27 cellular contexts compared by ENCODE assay signal in genomic region chr5:13606051-13606450, GRCh38.
DNase-seq lines count a peak whose midpoint lies in the region; ATAC-seq, FAIRE-seq and TF ChIP-seq lines count a peak whose summit lies in the region.
"Had no signal": no experiment of that assay in that cellular context is flagged by ENCODE, and none has a peak within 500 bp of the region (broad histone marks: within the 10 kb centered on the region; RNA-seq: fewer than 3 reads in every experiment).

No MANE protein-coding gene starts in this region.

- H4K91ac ChIP-seq in IMR-90 (ENCODE audit: insufficient read depth, low read depth, low read length): no peak overlapping the region

- no peak overlapping the region for H2BK20ac ChIP-seq in IMR-90 (ENCODE audit: low read depth, low read length)

- dilution Hi-C loops in IMR-90 (cut with HindIII; ENCODE audit: low sequenced_read_pairs, unreplicated experiment): no loop called here
- dilution Hi-C loops in keratinocyte (cut with MboI; ENCODE audit: extremely low pct_ligation_motif_present, low sequenced_read_pairs): no loop called here

- H2AK9ac ChIP-seq in IMR-90 (replicated peaks; ENCODE audit: low read depth, low read length, poor library complexity): no peak overlapping the region

- H3K27me3 ChIP-seq in IMR-90 (ENCODE audit: control insufficient read depth, insufficient read depth, low read length): peaks cover 2% of the 10 kb centered on the region; the same call in 1 of the 2 replicates
- no peaks in the 10 kb centered on the region for H3K27me3 ChIP-seq in RWPE2 (ENCODE audit: insufficient read depth, poor library complexity, severe bottlenecking)
- no peaks in the 10 kb centered on the region for H3K27me3 ChIP-seq in keratinocyte (ENCODE audit: control insufficient read depth, extremely low read depth, insufficient read depth, low read length)
- no peaks in the 10 kb centered on the region for H3K27me3 ChIP-seq in esophagus squamous epithelium
- H3K27me3 ChIP-seq: MG63, uterus had no signal

- H4K8ac ChIP-seq in IMR-90 (ENCODE audit: low read depth in 2 of 2, low read length in 2 of 2): no peak overlapping the region

- no peak overlapping the region for H3K4ac ChIP-seq in IMR-90 (ENCODE audit: low read depth, low read length)

- H3K36me3 ChIP-seq in IMR-90 (ENCODE audit: control insufficient read depth, insufficient read depth, low read length) (no peaks in the 10 kb centered on the region), RWPE2 (ENCODE audit: low read depth) (no peaks in the 10 kb centered on the region), keratinocyte (ENCODE audit: control insufficient read depth in 2 of 2, extremely low read depth in 1 of 2, insufficient read depth in 2 of 2, low read length in 2 of 2) (no peaks in the 10 kb centered on the region), esophagus squamous epithelium (no peaks in the 10 kb centered on the region)
- H3K36me3 ChIP-seq: MG63, uterus had no signal

- TF ChIP-seq CTCF in IMR-90 (conservative IDR thresholded peaks at IDR 0.05; ENCODE audit: low read depth, low read length) (no peak), RWPE2 (IDR thresholded peaks at IDR 0.05; ENCODE audit: poor library complexity, severe bottlenecking) (no peak), keratinocyte (optimal IDR thresholded peaks at IDR 0.05 in 1 of 3, IDR thresholded peaks at IDR 0.05 in 1 of 3, conservative IDR thresholded peaks at IDR 0.05 in 1 of 3; ENCODE audit: extremely low read depth in 1 of 3, insufficient read depth in 2 of 3, low read length in 3 of 3) (no peak), esophagus squamous epithelium (IDR thresholded peaks at IDR 0.05) (no peak)

- H3K4me2 ChIP-seq in IMR-90 (ENCODE audit: low read depth, low read length) (no peak overlapping the region), keratinocyte (ENCODE audit: control insufficient read depth, extremely low read depth, insufficient read depth, low read depth, low read length) (no peak overlapping the region)
- H3K4me2 ChIP-seq: smooth muscle cell had no signal

- intact Hi-C loops in IMR-90 (cut with micrococcal nuclease): no loop called here
- intact Hi-C loops in esophagus squamous epithelium (cut with DNase I): no loop called here

- no peak for TF ChIP-seq POLR2A in IMR-90 (IDR thresholded peaks at IDR 0.05; ENCODE audit: low read depth, low read length)
- TF ChIP-seq POLR2A in esophagus squamous epithelium (IDR thresholded peaks at IDR 0.05): no peak

- no TSS peak for BruUV-seq in IMR-90 (replicated peaks; lab: Mats Ljungman, UMichigan)

- H3K14ac ChIP-seq in IMR-90 (replicated peaks; ENCODE audit: low read depth, low read length): no peak overlapping the region

- H3K4me1 ChIP-seq in IMR-90 (ENCODE audit: control insufficient read depth, insufficient read depth, low read length) (peaks cover 2% of the 10 kb centered on the region; the same call in 1 of the 2 replicates), RWPE2 (ENCODE audit: insufficient read depth, poor library complexity, severe bottlenecking) (peaks cover 10% of the 10 kb centered on the region), keratinocyte (ENCODE audit: control insufficient read depth, extremely low read depth, insufficient read depth, low read length) (peaks cover 23% of the 10 kb centered on the region), esophagus squamous epithelium (no peaks in the 10 kb centered on the region)
- H3K4me1 ChIP-seq: uterus had no signal

- no peak overlapping the region for H2AK5ac ChIP-seq in IMR-90 (ENCODE audit: low read depth, low read length)

- peak; percentile 67 for FAIRE-seq in keratinocyte (lab: Jason Lieb, UNC)
- FAIRE-seq: endothelial cell of umbilical vein had no signal

- H2BK15ac ChIP-seq in IMR-90 (ENCODE audit: low read depth, low read length): no peak overlapping the region

- H3K79me2 ChIP-seq in keratinocyte (ENCODE audit: control insufficient read depth, insufficient read depth, low read length): no peaks in the 10 kb centered on the region

- POLR2A ChIA-PET in IMR-90 (lab: Charles Lee; ENCODE audit: unreplicated experiment): no interaction called here

- no peaks in the 10 kb centered on the region for H3K9me3 ChIP-seq in IMR-90 (ENCODE audit: control insufficient read depth, insufficient read depth, low read length)
- no peaks in the 10 kb centered on the region for H3K9me3 ChIP-seq in RWPE2 (ENCODE audit: severe bottlenecking)
- no peaks in the 10 kb centered on the region for H3K9me3 ChIP-seq in keratinocyte (ENCODE audit: control insufficient read depth, low read depth, low read length)
- no peaks in the 10 kb centered on the region for H3K9me3 ChIP-seq in esophagus squamous epithelium
- H3K9me3 ChIP-seq: MG63, uterus had no signal

- in situ Hi-C loops in IMR-90 (cut with MboI; ENCODE audit: low sequenced_read_pairs): no loop called here

- H3K4me3 ChIP-seq in IMR-90 (ENCODE audit: insufficient read depth, low read depth, low read length) (no peak overlapping the region), RWPE2 (ENCODE audit: severe bottlenecking) (no peak overlapping the region), keratinocyte (ENCODE audit: control insufficient read depth in 2 of 3, extremely low read depth in 1 of 3, insufficient read depth in 2 of 3, low read depth in 1 of 3, low read length in 3 of 3) (no peak overlapping the region), esophagus squamous epithelium (no peak overlapping the region)
- H3K4me3 ChIP-seq: dorsolateral prefrontal cortex, MG63, smooth muscle cell, uterus had no signal

- H4K5ac ChIP-seq in IMR-90 (ENCODE audit: low read depth, low read length): no peak overlapping the region

- no peak overlapping the region for H3K27ac ChIP-seq in IMR-90 (ENCODE audit: insufficient read depth, low read length)
- H3K27ac ChIP-seq in RWPE2 (ENCODE audit: poor library complexity, severe bottlenecking): peak overlapping the region; percentile 43
- H3K27ac ChIP-seq in keratinocyte (ENCODE audit: control insufficient read depth, insufficient read depth, low read length): no peak overlapping the region
- no peak overlapping the region for H3K27ac ChIP-seq in esophagus squamous epithelium
- H3K27ac ChIP-seq: dorsolateral prefrontal cortex, uterus had no signal

- H3K79me1 ChIP-seq in IMR-90 (ENCODE audit: low read depth in 1 of 2, low read length in 2 of 2): no peaks in the 10 kb centered on the region

- CTCF ChIA-PET in IMR-90 (lab: Yijun Ruan, JAX): no interaction called here

- WGBS in IMR-90 (ENCODE audit: extremely low coverage in 2 of 2, insufficient read length in 1 of 2), 2 experiments: no CpG with 5 or more reads among the region's 1 CpG
- 75 to 79% methylated on average over 1 of the region's 1 CpG for WGBS in esophagus squamous epithelium, 2 donors

- H3K9ac ChIP-seq in IMR-90 (ENCODE audit: low read depth, low read length): no peak overlapping the region
- no peak overlapping the region for H3K9ac ChIP-seq in keratinocyte (ENCODE audit: control insufficient read depth, extremely low read depth, insufficient read depth, low read length)

- no peak overlapping the region for H2BK5ac ChIP-seq in IMR-90 (ENCODE audit: low read depth, low read length, poor library complexity, severe bottlenecking)

- DNase-seq in DMS53 treated with DMSO at 0.1 percent for 48 hours (lab: John Stamatoyannopoulos, UW; ENCODE audit: unreplicated experiment): peak; percentile 91
- DNase-seq in IMR-90: peak; percentile 42
- no peak for DNase-seq in RWPE2 (ENCODE audit: low spot score)
- peak; percentile 62 for DNase-seq in keratinocyte (ENCODE audit: low read depth, low spot score)
- DNase-seq in esophagus squamous epithelium (lab: John Stamatoyannopoulos, UW): no peak
- DNase-seq: activated CD4-positive, alpha-beta T cell treated with anti-CD3 and anti-CD28 coated beads for 4 hours; anterior cingulate cortex; CD4-positive, CD25-positive, alpha-beta regulatory T cell; dorsolateral prefrontal cortex; foreskin melanocyte; HCEC 1CT; hypothalamus; islet precursor cell; MG63; NCI-H1417 treated with DMSO at 0.1 percent for 48 hours; NCI-H2107; NCI-H82; OCI-M1; stimulated activated CD4-positive, alpha-beta T cell treated with anti-CD3 and anti-CD28 coated beads, Interleukin-2, amount 100 ng/mL, for 48 hours; stimulated activated naive B cell treated with anti-CD40 and anti-IgM and Interleukin-4, amounts not matched to agents 10 μg/mL and 1 μg/mL and 100 μg/mL, for 72 hours; T-helper 17 cell; uterus had no signal

- no peak for ATAC-seq in IMR-90 (ENCODE audit: low read depth)
- ATAC-seq in RWPE2 (ENCODE audit: low read depth): peak; percentile 97
- no peak for ATAC-seq in HG02870 (IDR thresholded peaks at IDR 0.05; ENCODE audit: unreplicated experiment)
- no peak for ATAC-seq in HG03045 (IDR thresholded peaks at IDR 0.05; ENCODE audit: unreplicated experiment)
- no peak for ATAC-seq in HG03039 (IDR thresholded peaks at IDR 0.05; ENCODE audit: unreplicated experiment)
- ATAC-seq: stimulated activated naive B cell treated with anti-CD40 and anti-IgM and Interleukin-4, amounts not matched to agents 10 μg/mL and 1 μg/mL and 100 μg/mL, for 72 hours; T-helper 17 cell had no signal

- no peak overlapping the region for H3K18ac ChIP-seq in IMR-90 (ENCODE audit: low read depth, low read length)

- no peak overlapping the region for H3K23ac ChIP-seq in IMR-90 (ENCODE audit: low read depth, low read length)

- H2AFZ ChIP-seq in IMR-90 (replicated peaks; ENCODE audit: low read length, poor library complexity) (no peak overlapping the region), keratinocyte (ENCODE audit: control insufficient read depth, low read length) (no peak overlapping the region)

- H2BK120ac ChIP-seq in IMR-90 (ENCODE audit: low read depth, low read length): no peak overlapping the region

- TF ChIP-seq RAD21 in IMR-90 (IDR thresholded peaks at IDR 0.05; ENCODE audit: low read length): no peak

- H4K20me1 ChIP-seq in IMR-90 (ENCODE audit: insufficient read depth, low read length) (no peaks in the 10 kb centered on the region), keratinocyte (ENCODE audit: control insufficient read depth, extremely low read depth, insufficient read depth, low read length) (no peaks in the 10 kb centered on the region)

- H3K56ac ChIP-seq in IMR-90 (ENCODE audit: extremely low read depth, insufficient read depth, low read length): no peak overlapping the region

- H3K9me1 ChIP-seq in IMR-90 (ENCODE audit: insufficient read depth, low read length) (peaks cover 3% of the 10 kb centered on the region; the same call in 1 of the 2 replicates), keratinocyte (ENCODE audit: control insufficient read depth, extremely low read depth, insufficient read depth, low read length) (no peaks in the 10 kb centered on the region)

TF ChIP-seq in IMR-90, 13 proteins besides CTCF, POLR2A, EP300 and RAD21:
- TF ChIP-seq USF2 (IDR thresholded peaks at IDR 0.05; ENCODE audit: low read depth, low read length): no peak
- TF ChIP-seq FOS (IDR thresholded peaks at IDR 0.05; ENCODE audit: low read depth, low read length): peak; percentile 18; the same call in 1 of the 2 replicates

Comparison
In these comparisons a context has a peak if more than half of its experiments do, and no peak if none do; other contexts are left out.
1. DNase-seq: peak in DMS53 treated with DMSO at 0.1 percent for 48 hours (single experiment), IMR-90 (single experiment) and keratinocyte (single experiment); none in RWPE2 (single experiment) and esophagus squamous epithelium (single experiment).